In genomic region chr7:154882931-154883474, GRCh38 we compare ENCODE assay signal across 25 cellular contexts.
"Had no signal": no experiment of that assay in that cellular context is flagged by ENCODE, and none has a peak within 500 bp of the region (broad histone marks: within the 10 kb centered on the region; RNA-seq: fewer than 3 reads in every experiment).

No MANE protein-coding gene starts in this region.

- H3K36me3 ChIP-seq: brain microvascular endothelial cell, SJCRH30 had no signal

- H3K27me3 ChIP-seq: brain microvascular endothelial cell, SJCRH30 had no signal

- H3K27ac ChIP-seq: brain microvascular endothelial cell, SJCRH30, SK-N-MC had no signal

- FAIRE-seq: TTC549 had no signal

- H3K4me1 ChIP-seq: SJCRH30 had no signal

- H3K4me3 ChIP-seq: SJCRH30, SK-N-MC had no signal

- ATAC-seq: activated CD8-positive, alpha-beta T cell treated with anti-CD3 and anti-CD28 coated beads for 36 hours; activated T-cell treated with anti-CD3 and anti-CD28 coated beads, Interleukin-2, amount 50 U/mL, for 72 hours; activated T-helper 17 cell treated with anti-CD3 and anti-CD28 coated beads, Interleukin-2, amount 50 U/mL, for 72 hours; Panc1 had no signal

- H3K9me3 ChIP-seq: SJCRH30 had no signal

- DNase-seq: activated CD4-positive, alpha-beta T cell treated with anti-CD3 and anti-CD28 coated beads, Interleukin-2, amount 10 ng/mL, durations not matched to agents 24 days and 14 days; activated CD4-positive, alpha-beta T cell treated with anti-CD3 and anti-CD28 coated beads, Interleukin-2, amount 50 U/mL, for 4 hours; activated CD8-positive, alpha-beta T cell treated with anti-CD3 and anti-CD28 coated beads for 36 hours; activated effector memory CD4-positive, alpha-beta T cell treated with anti-CD3 and anti-CD28 coated beads, Interleukin-2, amount 50 U/mL, for 16 hours; activated naive CD4-positive, alpha-beta T cell; activated naive CD4-positive, alpha-beta T cell treated with anti-CD3 and anti-CD28 coated beads, Interleukin-2, amount 50 U/mL, for 16 hours; activated naive CD8-positive, alpha-beta T cell treated with anti-CD3 and anti-CD28 coated beads for 36 hours; activated T-cell treated with anti-CD3 and anti-CD28 coated beads, Interleukin-2, amount 50 U/mL, for 1 hour; activated T-cell treated with anti-CD3 and anti-CD28 coated beads, Interleukin-2, amount 50 U/mL, for 72 hours; amniotic stem cell; aorta; brain microvascular endothelial cell; Karpas-422; NCI-H1105; NCI-H1417 treated with DMSO at 0.1 percent for 48 hours; NCI-H187 treated with DMSO at 0.1 percent for 48 hours; NCI-H2081 treated with DMSO at 0.1 percent for 48 hours; NCI-H345; NCI-H524 treated with DMSO at 0.1 percent for 48 hours; SHP77; SJCRH30 had no signal
